In the genomic region with DNA sequence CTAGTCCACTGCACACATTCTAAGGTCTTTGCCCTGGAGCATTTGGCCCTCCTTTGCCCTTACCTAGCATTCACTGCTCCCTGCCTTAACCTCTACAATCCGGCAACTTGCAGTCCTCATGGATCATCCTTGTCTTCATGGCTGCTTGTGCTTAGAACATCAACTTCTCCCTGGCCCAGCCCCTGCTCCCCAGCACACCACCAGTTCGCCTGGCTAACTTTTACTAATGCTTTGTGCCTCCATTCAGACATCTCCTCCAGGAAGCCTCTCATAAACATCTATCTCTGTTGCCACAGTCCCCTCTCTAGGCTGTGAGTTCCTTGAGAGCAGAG, we compare ENCODE assay signal across 14 cellular contexts. TPM values are rescaled to one million over a fixed set of nuclear protein-coding genes. Genes with fewer than 3 reads are reported as not detected.
DNase-seq lines count a peak whose midpoint lies in the region; ATAC-seq and TF ChIP-seq lines count a peak whose summit lies in the region.
"Had no signal": no experiment of that assay in that cellular context is flagged by ENCODE, and none has a peak within 500 bp of the region (broad histone marks: within the 10 kb centered on the region; RNA-seq: fewer than 3 reads in every experiment).

No MANE protein-coding gene starts in this region.

- H3K79me1 ChIP-seq in H9 (ENCODE audit: insufficient read depth, low read depth, low read length, poor library complexity, severe bottlenecking): no peaks in the 10 kb centered on the region

- H3K4me3 Mint-ChIP-seq in H9 (no peak overlapping the region), natural killer cell (no peak overlapping the region)

- no CpG with 5 or more reads among the region's 2 CpGs for WGBS in H9 (ENCODE audit: extremely low coverage, insufficient read length, low lambda C conversion rate)

- no peak for TF ChIP-seq POLR2A in breast epithelium (IDR thresholded peaks at IDR 0.05)

- H3K18ac ChIP-seq in H9 (ENCODE audit: insufficient read length, low read depth, low read length): no peak overlapping the region

- H4K8ac ChIP-seq in H9 (replicated peaks; ENCODE audit: insufficient read length, low read depth, low read length): no peak overlapping the region

- H3K9me3 ChIP-seq in AG04450 (ENCODE audit: control insufficient read depth, insufficient read depth, low read length) (no peaks in the 10 kb centered on the region), H9 (ENCODE audit: control insufficient read depth, low read depth, low read length) (no peaks in the 10 kb centered on the region), breast epithelium (no peaks in the 10 kb centered on the region), HAP-1 (no peaks in the 10 kb centered on the region)
- H3K9me3 ChIP-seq: MG63, prostate gland had no signal

- DNase-seq in AG04450 (ENCODE audit: low read depth, low spot score) (no peak), H9 (no peak), breast epithelium (ENCODE audit: low spot score in 2 of 2) (no peak), natural killer cell (no peak), H4 (ENCODE audit: low spot score) (no peak), SHP77 (lab: John Stamatoyannopoulos, UW) (no peak), HAP-1 (ENCODE audit: low spot score in 2 of 2) (no peak)
- DNase-seq: activated CD4-positive, alpha-beta T cell treated with anti-CD3 and anti-CD28 coated beads for 1 hour; stimulated activated naive CD4-positive, alpha-beta T cell had no signal

- no peak overlapping the region for H3K23ac ChIP-seq in H9 (ENCODE audit: insufficient read length, low read depth, low read length)

- no peak overlapping the region for H2BK5ac ChIP-seq in H9 (ENCODE audit: insufficient read length, low read length)

- H3K9me3 Mint-ChIP-seq in H9 (no peaks in the 10 kb centered on the region), natural killer cell (no peaks in the 10 kb centered on the region)

- TF ChIP-seq CTCF in AG04450 (IDR thresholded peaks at IDR 0.05; ENCODE audit: low read depth, low read length) (no peak), H9 (conservative IDR thresholded peaks at IDR 0.05) (no peak), breast epithelium (IDR thresholded peaks at IDR 0.05) (no peak), natural killer cell (IDR thresholded peaks at IDR 0.05) (no peak)

- no peak overlapping the region for H2BK12ac ChIP-seq in H9 (ENCODE audit: insufficient read length, low read depth, low read length)

- peaks cover 0 to 29% (median 3%) of the 10 kb centered on the region in 3 experiments; a peak in 4 of 7 replicates for H3K36me3 Mint-ChIP-seq in H9 (ENCODE audit: insufficient read depth in 1 of 3, low read depth in 3 of 3)
- H3K36me3 Mint-ChIP-seq in natural killer cell: peaks cover 5% of the 10 kb centered on the region

- no peak overlapping the region for H3K14ac ChIP-seq in H9 (ENCODE audit: insufficient read depth, low read length)

- H3K4me3 ChIP-seq in AG04450 (ENCODE audit: low read depth, low read length) (no peak overlapping the region), breast epithelium (no peak overlapping the region), HAP-1 (no peak overlapping the region)
- H3K4me3 ChIP-seq: cardiac muscle cell, lung, MG63, prostate gland had no signal

- no peak overlapping the region for H3K9ac ChIP-seq in H9 (ENCODE audit: extremely low read depth, insufficient read length, low read length)

- POLR2A ChIA-PET in AG04450 (lab: Yijun Ruan, JAX): interaction anchor here (1.3 kb wide), 1 partner anchor 29 kb away, joined by 3 read pairs; no protein-coding TSS in a partner anchor

- no peak overlapping the region for H3K56ac ChIP-seq in H9 (ENCODE audit: insufficient read length, low read depth, low read length)

- in situ Hi-C loops in HAP-1 (cut with MboI; ENCODE audit: low sequenced_read_pairs): no loop called here

- no peak overlapping the region for H2BK120ac ChIP-seq in H9 (ENCODE audit: low read depth, low read length, poor library complexity, severe bottlenecking)

- H3K27me3 Mint-ChIP-seq in H9 (ENCODE audit: low read depth) (no peaks in the 10 kb centered on the region), natural killer cell (ENCODE audit: low read depth in 2 of 2) (no peaks in the 10 kb centered on the region)

- H3K4ac ChIP-seq in H9 (ENCODE audit: low read depth, low read length): no peak overlapping the region

- H3K36me3 ChIP-seq in breast epithelium (no peaks in the 10 kb centered on the region), HAP-1 (replicated peaks) (peaks cover 41% of the 10 kb centered on the region)
- H3K36me3 ChIP-seq: cardiac muscle cell, prostate gland had no signal

- CTCF ChIA-PET in AG04450 (lab: Charles Lee): no interaction called here

- no peaks in the 10 kb centered on the region for H3K23me2 ChIP-seq in H9 (ENCODE audit: insufficient read length, low read depth, low read length, poor library complexity, severe bottlenecking)

- peaks cover 8% of the 10 kb centered on the region; the same call in 1 of the 2 replicates for H3K4me1 ChIP-seq in H9 (ENCODE audit: insufficient read depth, low read length)
- H3K4me1 ChIP-seq in breast epithelium: no peaks in the 10 kb centered on the region
- peaks cover 11% of the 10 kb centered on the region for H3K4me1 ChIP-seq in HAP-1
- H3K4me1 ChIP-seq: prostate gland had no signal

- ATAC-seq in natural killer cell (no peak), HG03342 (IDR thresholded peaks at IDR 0.05; ENCODE audit: unreplicated experiment) (no peak)

- no peaks in the 10 kb centered on the region for H4K20me1 ChIP-seq in H9 (ENCODE audit: control insufficient read depth, insufficient read depth, insufficient read length)

- intact Hi-C loops in breast epithelium (cut with DNase I; ENCODE audit: low total_unique reads) (no loop called here), natural killer cell (cut with micrococcal nuclease) (no loop called here)

- H3K4me1 Mint-ChIP-seq in H9 (peaks cover 9 to 18% of the 10 kb centered on the region in 2 experiments), natural killer cell (peaks cover 17 to 26% of the 10 kb centered on the region in 2 donors)

- H3K4me2 ChIP-seq in H9 (ENCODE audit: insufficient read depth, insufficient read length, low read length): no peak overlapping the region

- H4K5ac ChIP-seq in H9 (ENCODE audit: insufficient read length, low read depth, low read length): no peak overlapping the region

- H3K27ac ChIP-seq in AG04450 (ENCODE audit: low read depth, low read length) (peak overlapping the region; percentile 86), H9 (ENCODE audit: insufficient read length, low read depth, low read length) (no peak overlapping the region), breast epithelium (peak overlapping the region; percentile 31 to 78)
- H3K27ac ChIP-seq: cardiac muscle cell, prostate gland had no signal

- no peak overlapping the region for H4K91ac ChIP-seq in H9 (ENCODE audit: insufficient read length, low read depth, low read length)

- H2BK15ac ChIP-seq in H9 (ENCODE audit: low read depth, low read length): no peak overlapping the region

- H2AFZ ChIP-seq in H9 (ENCODE audit: low read length): no peak overlapping the region

- no peak overlapping the region for H2BK20ac ChIP-seq in H9 (ENCODE audit: low read depth, low read length, poor library complexity, severe bottlenecking)

- no peaks in the 10 kb centered on the region for H3K79me2 ChIP-seq in H9 (ENCODE audit: insufficient read depth, low read length)

- peak overlapping the region; percentile 10 to 36 (median 29); a peak in 4 of 7 replicates for H3K27ac Mint-ChIP-seq in H9
- H3K27ac Mint-ChIP-seq in natural killer cell: peak overlapping the region; percentile 27 to 46

- H3K27me3 ChIP-seq in AG04450 (ENCODE audit: control insufficient read depth, insufficient read depth, low read length) (no peaks in the 10 kb centered on the region), H9 (ENCODE audit: insufficient read depth, low read length) (no peaks in the 10 kb centered on the region), breast epithelium (no peaks in the 10 kb centered on the region), HAP-1 (ENCODE audit: low read depth) (no peaks in the 10 kb centered on the region)
- H3K27me3 ChIP-seq: cardiac muscle cell, MG63 had no signal

- H2AK5ac ChIP-seq in H9 (ENCODE audit: insufficient read length, low read length): no peak overlapping the region

- no peak overlapping the region for H3T11ph ChIP-seq in H9 (ENCODE audit: low read length)

RNA-seq across cellular contexts. Expression of gene AAGAB, which starts 57.1 kb away (rescaled TPM):
- 49.1 and 58.0 TPM in 2 replicates for polyA plus RNA-seq in AG04450 (2011; rRNA removed)
- 53.7 and 62.4 TPM in 2 replicates for polyA minus RNA-seq in AG04450 (2011; rRNA and poly(A)+ RNA removed)
- total RNA-seq in H9 (2021) (40.1 and 41.9 TPM in 2 replicates), breast epithelium (10 to 100 TPM; 23.2 to 49.8 (median 46.5) TPM), natural killer cell (10 to 100 TPM; 41.1 to 44.3 (median 42.5) TPM)
- 65.8 and 87.8 TPM in 2 replicates for total RNA-seq in H4 (2014; rRNA removed; shearing (Covaris generic))

RNA-seq across cellular contexts. Expression of gene IQCH, which starts 57.3 kb away (rescaled TPM):
- 0.95 and 1.1 TPM in 2 replicates for polyA plus RNA-seq in AG04450 (2011; rRNA removed)
- polyA minus RNA-seq in AG04450 (2011; rRNA and poly(A)+ RNA removed): 3.4 and 3.5 TPM in 2 replicates
- total RNA-seq in H9 (2021) (1.1 and 1.9 TPM in 2 replicates), breast epithelium (10 to 100 TPM in 1 of 3 donors, 1 to 10 TPM in 1, under 1 TPM in 1; 0.64 to 11.9 (median 6.6) TPM), natural killer cell (1 to 10 TPM in 1 of 3 donors, under 1 TPM in 2; 0.78 to 1.4 (median 0.86) TPM)
- total RNA-seq in H4 (2014; rRNA removed; shearing (Covaris generic)): 0.43 and 1.4 TPM in 2 replicates
